Comparison of ENCODE assay signal across 8 cellular contexts in the genomic region with DNA sequence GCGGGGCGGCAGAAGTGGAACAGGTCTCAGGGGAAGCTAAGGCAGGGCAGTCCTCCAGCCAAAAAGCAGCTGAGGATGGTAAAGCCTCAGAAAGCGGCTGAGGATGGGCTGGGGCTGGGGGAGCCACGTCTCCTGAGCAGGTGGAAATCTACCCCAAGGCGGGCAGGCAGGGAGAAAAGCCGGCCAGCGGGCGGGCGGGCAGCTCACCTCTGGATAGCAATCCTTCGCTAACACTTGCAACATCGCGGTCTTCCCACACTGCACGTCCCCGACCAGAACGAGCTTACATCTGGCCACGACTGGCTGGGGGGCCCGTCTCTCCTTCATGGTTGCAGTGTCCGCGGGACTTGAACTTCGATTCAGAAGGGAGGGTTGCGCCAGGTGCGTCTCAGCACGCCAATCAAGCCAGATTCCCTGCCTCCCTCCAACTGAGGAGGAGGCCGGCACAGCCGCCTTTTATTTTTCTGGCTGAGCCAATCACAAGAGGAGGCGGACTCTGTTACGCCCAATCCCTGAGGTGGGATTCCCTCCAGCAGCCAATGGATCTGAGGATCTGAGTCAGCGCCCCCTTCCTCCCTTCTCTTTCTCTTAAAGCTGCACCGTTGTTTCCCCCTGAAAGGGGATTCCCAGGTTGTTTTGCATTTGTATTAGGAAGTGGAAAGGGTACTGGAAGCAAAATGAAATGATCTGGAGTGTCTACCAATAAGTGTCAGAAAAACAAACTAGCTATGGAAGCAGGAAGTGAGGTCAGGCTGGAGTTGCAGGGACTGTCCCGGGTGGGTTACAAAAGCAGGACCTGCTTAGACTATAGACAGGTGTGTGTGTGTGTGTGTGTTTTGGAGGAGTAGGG. TPM values are rescaled to one million over a fixed set of nuclear protein-coding genes. Genes with fewer than 3 reads are reported as not detected.
DNase-seq lines count a peak whose midpoint lies in the region; ATAC-seq and TF ChIP-seq lines count a peak whose summit lies in the region.

A gene (minus strand): TSS at position 430 of the 850 bp plus-strand sequence. CDS start 103 bp downstream, at position 327.

- WGBS in lower leg skin, 2 donors: 1 to 2% methylated on average over 22 to 30 of the region's 30 CpGs

- peaks cover 9% of the 10 kb centered on the region for H3K4me1 ChIP-seq in CD4-positive, CD25-positive, alpha-beta regulatory T cell (ENCODE audit: control insufficient read depth, insufficient read depth, low read length, poor library complexity, severe bottlenecking)

- H3K4me3 ChIP-seq in CD4-positive, CD25-positive, alpha-beta regulatory T cell (ENCODE audit: low read depth, low read length): peak within 1 kb of the TSS; percentile 65
- peak within 1 kb of the TSS; percentile 20 for H3K4me3 ChIP-seq in lower leg skin (ENCODE audit: low read depth, poor library complexity, severe bottlenecking)

- H3K36me3 Mint-ChIP-seq in CD4-positive, CD25-positive, alpha-beta regulatory T cell: no peaks in the 10 kb centered on the region
- no peaks in the 10 kb centered on the region for H3K36me3 Mint-ChIP-seq in activated CD8-positive, alpha-beta T cell treated with anti-CD3 and anti-CD28 coated beads for 36 hours (ENCODE audit: low read depth)

- H3K27me3 ChIP-seq in CD4-positive, CD25-positive, alpha-beta regulatory T cell (ENCODE audit: control insufficient read depth, insufficient read depth, low read length): peaks cover 10% of the 10 kb centered on the region

- no peaks in the 10 kb centered on the region for H3K36me3 ChIP-seq in CD4-positive, CD25-positive, alpha-beta regulatory T cell (ENCODE audit: control insufficient read depth, insufficient read depth, low read length)

- no peaks in the 10 kb centered on the region for H3K9me3 ChIP-seq in CD4-positive, CD25-positive, alpha-beta regulatory T cell (ENCODE audit: control insufficient read depth in 2 of 2, low read length in 2 of 2)

- POLR2A ChIA-PET in activated CD8-positive, alpha-beta T cell treated with anti-CD3 and anti-CD28 coated beads for 36 hours (lab: Charles Lee): interaction anchor here (0.6 to 7.4 kb wide), 10 partner anchors 9 to 265 kb away, joined by 3 to 56 read pairs (median 3); a partner anchor contains a TSS

- TF ChIP-seq POLR2A in lower leg skin (IDR thresholded peaks at IDR 0.05): peak in 1 of 2 donors; percentile 18

- CTCF ChIA-PET in activated CD8-positive, alpha-beta T cell treated with anti-CD3 and anti-CD28 coated beads for 36 hours (lab: Charles Lee): interaction anchor here (1.0 to 9.2 kb wide), 14 partner anchors 9 to 199 kb away, joined by 3 to 103 read pairs (median 5); a partner anchor contains a TSS

- H3K27me3 Mint-ChIP-seq in CD4-positive, CD25-positive, alpha-beta regulatory T cell: peaks cover 27% of the 10 kb centered on the region
- peaks cover 24% of the 10 kb centered on the region for H3K27me3 Mint-ChIP-seq in activated CD8-positive, alpha-beta T cell treated with anti-CD3 and anti-CD28 coated beads for 36 hours

- peak within 1 kb of the TSS; percentile 78 to 97 (median 92) for H3K4me3 Mint-ChIP-seq in CD4-positive, CD25-positive, alpha-beta regulatory T cell
- peak within 1 kb of the TSS; percentile 84 for H3K4me3 Mint-ChIP-seq in activated CD8-positive, alpha-beta T cell treated with anti-CD3 and anti-CD28 coated beads for 36 hours

- H3K27ac ChIP-seq in CD4-positive, CD25-positive, alpha-beta regulatory T cell (ENCODE audit: insufficient read depth, low read length, poor library complexity, severe bottlenecking): peak within 1 kb of the TSS; percentile 55

- H3K4me1 Mint-ChIP-seq in CD4-positive, CD25-positive, alpha-beta regulatory T cell: peaks cover 5 to 30% (median 17%) of the 10 kb centered on the region in 4 donors
- H3K4me1 Mint-ChIP-seq in activated CD8-positive, alpha-beta T cell treated with anti-CD3 and anti-CD28 coated beads for 36 hours (ENCODE audit: low read depth): peaks cover 21% of the 10 kb centered on the region

- no peaks in the 10 kb centered on the region for H3K9me3 Mint-ChIP-seq in CD4-positive, CD25-positive, alpha-beta regulatory T cell
- H3K9me3 Mint-ChIP-seq in activated CD8-positive, alpha-beta T cell treated with anti-CD3 and anti-CD28 coated beads for 36 hours: no peaks in the 10 kb centered on the region

- intact Hi-C loops in activated CD8-positive, alpha-beta T cell treated with anti-CD3 and anti-CD28 coated beads for 36 hours (cut with micrococcal nuclease): no loop called here
- intact Hi-C loops in lower leg skin (cut with DNase I; ENCODE audit: low total_unique reads): no loop called here

- TF ChIP-seq CTCF in activated CD8-positive, alpha-beta T cell treated with anti-CD3 and anti-CD28 coated beads for 36 hours (IDR thresholded peaks at IDR 0.05): no peak
- TF ChIP-seq CTCF in lower leg skin (IDR thresholded peaks at IDR 0.05): no peak

- H3K27ac Mint-ChIP-seq in CD4-positive, CD25-positive, alpha-beta regulatory T cell: peak within 1 kb of the TSS; percentile 79 to 97 (median 95)
- peak within 1 kb of the TSS; percentile 79 for H3K27ac Mint-ChIP-seq in activated CD8-positive, alpha-beta T cell treated with anti-CD3 and anti-CD28 coated beads for 36 hours

- peak; percentile 79 to 92 (median 84) for DNase-seq in CD4-positive, CD25-positive, alpha-beta regulatory T cell
- DNase-seq in NCI-H774 (lab: John Stamatoyannopoulos, UW) (peak; percentile 95), ecto neural progenitor cell (ENCODE audit: low spot score) (peak; percentile 97), lower leg skin (ENCODE audit: low spot score in 2 of 2) (peak; percentile 92 to 97)
- peak; percentile 91 for DNase-seq in activated CD8-positive, alpha-beta T cell treated with anti-CD3 and anti-CD28 coated beads for 36 hours
- peak; percentile 69 to 80 for DNase-seq in stimulated activated CD4-positive, alpha-beta T cell treated with anti-CD3 and anti-CD28 coated beads, Interleukin-4, amount 100 ng/mL, for 4 hours

- peak; percentile 91 to 93 for ATAC-seq in CD4-positive, CD25-positive, alpha-beta regulatory T cell (ENCODE audit: low read depth in 2 of 2)
- ATAC-seq in GM19438 (IDR thresholded peaks at IDR 0.05; ENCODE audit: low read depth, unreplicated experiment): peak; percentile 89
- ATAC-seq in HG03571 (IDR thresholded peaks at IDR 0.05; ENCODE audit: unreplicated experiment): peak; percentile 88
- peak; percentile 94 for ATAC-seq in activated CD8-positive, alpha-beta T cell treated with anti-CD3 and anti-CD28 coated beads for 36 hours

RNA-seq across cellular contexts. Expression of the gene that starts here (rescaled TPM):
- total RNA-seq in CD4-positive, CD25-positive, alpha-beta regulatory T cell: 7.3 TPM
- under 1 TPM; 0.13 to 0.63 (median 0.42) TPM for polyA plus RNA-seq in CD4-positive, CD25-positive, alpha-beta regulatory T cell
- total RNA-seq in activated CD8-positive, alpha-beta T cell treated with anti-CD3 and anti-CD28 coated beads for 36 hours: 1 to 10 TPM; 2.3 to 3.2 TPM
- 1 to 10 TPM in 1 of 4 donors, under 1 TPM in 1, not detected in 2; 0.49 to 1.2 TPM for total RNA-seq in lower leg skin

Comparison
In these comparisons a context has a peak if more than half of its experiments do, and no peak if none do; other contexts are left out.
1. Peak in every context shown above with its lines: DNase-seq, ATAC-seq, H3K4me3 ChIP-seq and H3K27ac ChIP-seq.